In the genomic region with DNA sequence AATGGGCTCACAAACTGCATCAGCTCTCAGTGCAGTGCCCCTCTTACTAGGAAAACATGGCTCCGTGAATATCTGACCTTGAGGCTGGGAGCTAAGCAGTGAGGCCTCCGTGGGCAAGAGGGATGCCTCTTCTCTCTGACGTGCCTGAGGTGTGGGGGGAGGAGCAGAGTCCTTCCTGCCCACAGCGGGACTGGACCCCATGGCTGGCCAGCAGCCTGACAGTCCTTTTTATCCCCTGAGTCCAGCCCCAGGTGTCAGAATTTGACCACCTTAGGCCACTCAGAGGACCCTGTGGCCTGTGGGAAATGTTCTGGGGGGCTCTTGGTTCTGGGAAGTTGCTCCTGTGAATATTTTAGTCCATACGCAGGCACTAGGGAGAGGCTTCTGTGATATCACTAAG, we compare ENCODE assay signal across 18 cellular contexts. TPM values are rescaled to one million over a fixed set of nuclear protein-coding genes. Genes with fewer than 3 reads are reported as not detected.
"Had no signal": no experiment of that assay in that cellular context is flagged by ENCODE, and none has a peak within 500 bp of the region (broad histone marks: within the 10 kb centered on the region; RNA-seq: fewer than 3 reads in every experiment).

No MANE protein-coding gene starts in this region.

- ATAC-seq: activated CD8-positive, alpha-beta T cell treated with anti-CD3 and anti-CD28 coated beads, Interleukin-2, amount 10 ng/mL, durations not matched to agents 7 days and 5 days; activated T-cell treated with anti-CD3 and anti-CD28 coated beads, Interleukin-2, amount 50 U/mL, for 72 hours had no signal

- H3K4me3 ChIP-seq: ascending aorta, esophagus squamous epithelium, lung, spleen, upper lobe of left lung had no signal

- H3K27me3 ChIP-seq: ascending aorta, esophagus squamous epithelium, spleen, upper lobe of left lung had no signal

- H3K27ac ChIP-seq: esophagus squamous epithelium, upper lobe of left lung had no signal

- H3K27ac Mint-ChIP-seq: activated CD4-positive, alpha-beta T cell treated with anti-CD3 and anti-CD28 coated beads, Interleukin-2, amount 10 ng/mL, durations not matched to agents 24 days and 14 days; activated CD8-positive, alpha-beta T cell treated with anti-CD3 and anti-CD28 coated beads, Interleukin-2, amount 10 ng/mL, durations not matched to agents 7 days and 5 days; activated T-cell treated with anti-CD3 and anti-CD28 coated beads, Interleukin-2, amount 50 U/mL, for 72 hours; mesothelial cell of epicardium had no signal

- H3K4me1 ChIP-seq: ascending aorta had no signal

- H3K4me3 Mint-ChIP-seq: activated CD4-positive, alpha-beta T cell treated with anti-CD3 and anti-CD28 coated beads, Interleukin-2, amount 10 ng/mL, durations not matched to agents 24 days and 14 days; activated CD8-positive, alpha-beta T cell treated with anti-CD3 and anti-CD28 coated beads, Interleukin-2, amount 10 ng/mL, durations not matched to agents 7 days and 5 days; activated T-cell treated with anti-CD3 and anti-CD28 coated beads, Interleukin-2, amount 50 U/mL, for 72 hours; mesothelial cell of epicardium; neural crest cell had no signal

- H3K9me3 Mint-ChIP-seq: activated CD4-positive, alpha-beta T cell treated with anti-CD3 and anti-CD28 coated beads, Interleukin-2, amount 10 ng/mL, durations not matched to agents 24 days and 14 days; activated T-cell treated with anti-CD3 and anti-CD28 coated beads, Interleukin-2, amount 50 U/mL, for 72 hours; mesothelial cell of epicardium; neural crest cell had no signal

- H3K9me3 ChIP-seq: ascending aorta, esophagus squamous epithelium, spleen, upper lobe of left lung had no signal

- H3K4me1 Mint-ChIP-seq: activated CD4-positive, alpha-beta T cell treated with anti-CD3 and anti-CD28 coated beads, Interleukin-2, amount 10 ng/mL, durations not matched to agents 24 days and 14 days; mesothelial cell of epicardium had no signal

- DNase-seq: activated CD4-positive, alpha-beta T cell treated with anti-CD3 and anti-CD28 coated beads, Interleukin-2, amount 10 ng/mL, durations not matched to agents 24 days and 14 days; activated CD4-positive, CD25-positive, alpha-beta regulatory T cell; activated CD8-positive, alpha-beta T cell treated with anti-CD3 and anti-CD28 coated beads, Interleukin-2, amount 10 ng/mL, durations not matched to agents 7 days and 5 days; activated effector memory CD4-positive, alpha-beta T cell treated with anti-CD3 and anti-CD28 coated beads, Interleukin-2, amount 50 U/mL, for 16 hours; activated naive CD4-positive, alpha-beta T cell treated with anti-CD3 and anti-CD28 coated beads, Interleukin-2, amount 50 U/mL, for 16 hours; activated T-cell treated with anti-CD3 and anti-CD28 coated beads, Interleukin-2, amount 50 U/mL, for 72 hours; effector CD4-positive, alpha-beta T cell; esophagus squamous epithelium; left cardiac atrium; spleen; stimulated activated naive CD4-positive, alpha-beta T cell treated with Interleukin-2 at 50 U/mL for 16 hours; T1000; upper lobe of left lung had no signal

RNA-seq across cellular contexts. Expression of a gene that starts 23.5 kb away (rescaled TPM):
- total RNA-seq: activated CD4-positive, alpha-beta T cell treated with anti-CD3 and anti-CD28 coated beads, Interleukin-2, amount 10 ng/mL, durations not matched to agents 24 days and 14 days; activated CD8-positive, alpha-beta T cell treated with anti-CD3 and anti-CD28 coated beads, Interleukin-2, amount 10 ng/mL, durations not matched to agents 7 days and 5 days; activated T-cell treated with anti-CD3 and anti-CD28 coated beads, Interleukin-2, amount 50 U/mL, for 72 hours; T-helper 1 cell treated with Interleukin-12 subunit alpha and Interleukin-12 subunit beta and Interleukin-4 antibody, amounts not matched to agents 30 ng/mL and 1 ng/mL, for 36 hours had no signal
